Comparison of ENCODE assay signal across 6 cellular contexts in genomic region chr18:45818765-45819164, GRCh38. TPM values are rescaled to one million over a fixed set of nuclear protein-coding genes. Genes with fewer than 3 reads are reported as not detected.
"Had no signal": no experiment of that assay in that cellular context is flagged by ENCODE, and none has a peak within 500 bp of the region (broad histone marks: within the 10 kb centered on the region; RNA-seq: fewer than 3 reads in every experiment).

No MANE protein-coding gene starts in this region.

RNA-seq across cellular contexts. Expression of gene SIGLEC15, which starts 6.7 kb away (rescaled TPM):
- total RNA-seq: endodermal cell; endothelial cell of umbilical vein; frontal cortex; naive thymus-derived CD8-positive, alpha-beta T cell; neural crest cell; transverse colon had no signal
- polyA plus RNA-seq: endothelial cell of umbilical vein; naive thymus-derived CD8-positive, alpha-beta T cell had no signal
